Comparison of ENCODE assay signal across 1 cellular context in the genomic region with DNA sequence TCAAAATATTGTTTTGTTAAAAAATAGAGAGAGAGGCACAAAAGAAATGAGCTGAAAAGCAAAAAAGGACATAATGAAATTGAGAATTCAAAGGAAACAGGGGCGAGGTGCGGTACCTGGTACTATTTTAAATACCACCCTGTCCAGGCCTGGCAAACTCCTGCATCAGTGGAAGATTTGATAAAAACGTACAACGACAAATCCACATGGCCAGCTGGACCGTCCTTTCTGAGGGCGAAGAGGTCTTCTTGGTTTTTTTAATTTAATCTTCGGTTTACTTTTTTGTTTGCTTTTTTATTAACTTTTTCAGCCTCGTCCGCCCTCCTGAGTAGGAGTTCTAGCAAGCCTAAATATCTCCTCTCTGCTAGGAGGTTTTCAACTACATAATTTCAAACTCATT.
TF ChIP-seq lines count a peak whose summit lies in the region.

No MANE protein-coding gene starts in this region.

TF ChIP-seq in HepG2, 621 proteins besides CTCF, POLR2A, EP300 and RAD21:
- TF ChIP-seq, protein P1, sequence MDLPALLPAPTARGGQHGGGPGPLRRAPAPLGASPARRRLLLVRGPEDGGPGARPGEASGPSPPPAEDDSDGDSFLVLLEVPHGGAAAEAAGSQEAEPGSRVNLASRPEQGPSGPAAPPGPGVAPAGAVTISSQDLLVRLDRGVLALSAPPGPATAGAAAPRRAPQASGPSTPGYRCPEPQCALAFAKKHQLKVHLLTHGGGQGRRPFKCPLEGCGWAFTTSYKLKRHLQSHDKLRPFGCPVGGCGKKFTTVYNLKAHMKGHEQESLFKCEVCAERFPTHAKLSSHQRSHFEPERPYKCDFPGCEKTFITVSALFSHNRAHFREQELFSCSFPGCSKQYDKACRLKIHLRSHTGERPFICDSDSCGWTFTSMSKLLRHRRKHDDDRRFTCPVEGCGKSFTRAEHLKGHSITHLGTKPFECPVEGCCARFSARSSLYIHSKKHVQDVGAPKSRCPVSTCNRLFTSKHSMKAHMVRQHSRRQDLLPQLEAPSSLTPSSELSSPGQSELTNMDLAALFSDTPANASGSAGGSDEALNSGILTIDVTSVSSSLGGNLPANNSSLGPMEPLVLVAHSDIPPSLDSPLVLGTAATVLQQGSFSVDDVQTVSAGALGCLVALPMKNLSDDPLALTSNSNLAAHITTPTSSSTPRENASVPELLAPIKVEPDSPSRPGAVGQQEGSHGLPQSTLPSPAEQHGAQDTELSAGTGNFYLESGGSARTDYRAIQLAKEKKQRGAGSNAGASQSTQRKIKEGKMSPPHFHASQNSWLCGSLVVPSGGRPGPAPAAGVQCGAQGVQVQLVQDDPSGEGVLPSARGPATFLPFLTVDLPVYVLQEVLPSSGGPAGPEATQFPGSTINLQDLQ (CRISPR knock-in tag; IDR thresholded peaks at IDR 0.05), result no peak
- TF ChIP-seq NFRKB (IDR thresholded peaks at IDR 0.05), result no peak
- TF ChIP-seq, protein P2, sequence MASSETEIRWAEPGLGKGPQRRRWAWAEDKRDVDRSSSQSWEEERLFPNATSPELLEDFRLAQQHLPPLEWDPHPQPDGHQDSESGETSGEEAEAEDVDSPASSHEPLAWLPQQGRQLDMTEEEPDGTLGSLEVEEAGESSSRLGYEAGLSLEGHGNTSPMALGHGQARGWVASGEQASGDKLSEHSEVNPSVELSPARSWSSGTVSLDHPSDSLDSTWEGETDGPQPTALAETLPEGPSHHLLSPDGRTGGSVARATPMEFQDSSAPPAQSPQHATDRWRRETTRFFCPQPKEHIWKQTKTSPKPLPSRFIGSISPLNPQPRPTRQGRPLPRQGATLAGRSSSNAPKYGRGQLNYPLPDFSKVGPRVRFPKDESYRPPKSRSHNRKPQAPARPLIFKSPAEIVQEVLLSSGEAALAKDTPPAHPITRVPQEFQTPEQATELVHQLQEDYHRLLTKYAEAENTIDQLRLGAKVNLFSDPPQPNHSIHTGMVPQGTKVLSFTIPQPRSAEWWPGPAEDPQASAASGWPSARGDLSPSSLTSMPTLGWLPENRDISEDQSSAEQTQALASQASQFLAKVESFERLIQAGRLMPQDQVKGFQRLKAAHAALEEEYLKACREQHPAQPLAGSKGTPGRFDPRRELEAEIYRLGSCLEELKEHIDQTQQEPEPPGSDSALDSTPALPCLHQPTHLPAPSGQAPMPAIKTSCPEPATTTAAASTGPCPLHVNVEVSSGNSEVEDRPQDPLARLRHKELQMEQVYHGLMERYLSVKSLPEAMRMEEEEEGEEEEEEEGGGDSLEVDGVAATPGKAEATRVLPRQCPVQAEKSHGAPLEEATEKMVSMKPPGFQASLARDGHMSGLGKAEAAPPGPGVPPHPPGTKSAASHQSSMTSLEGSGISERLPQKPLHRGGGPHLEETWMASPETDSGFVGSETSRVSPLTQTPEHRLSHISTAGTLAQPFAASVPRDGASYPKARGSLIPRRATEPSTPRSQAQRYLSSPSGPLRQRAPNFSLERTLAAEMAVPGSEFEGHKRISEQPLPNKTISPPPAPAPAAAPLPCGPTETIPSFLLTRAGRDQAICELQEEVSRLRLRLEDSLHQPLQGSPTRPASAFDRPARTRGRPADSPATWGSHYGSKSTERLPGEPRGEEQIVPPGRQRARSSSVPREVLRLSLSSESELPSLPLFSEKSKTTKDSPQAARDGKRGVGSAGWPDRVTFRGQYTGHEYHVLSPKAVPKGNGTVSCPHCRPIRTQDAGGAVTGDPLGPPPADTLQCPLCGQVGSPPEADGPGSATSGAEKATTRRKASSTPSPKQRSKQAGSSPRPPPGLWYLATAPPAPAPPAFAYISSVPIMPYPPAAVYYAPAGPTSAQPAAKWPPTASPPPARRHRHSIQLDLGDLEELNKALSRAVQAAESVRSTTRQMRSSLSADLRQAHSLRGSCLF (CRISPR knock-in tag; IDR thresholded peaks at IDR 0.05; ENCODE audit: borderline replicate concordance), result no peak
- no peak for TF ChIP-seq CCAR2 (optimal IDR thresholded peaks at IDR 0.05; ENCODE audit: low read depth, low read length)
- TF ChIP-seq ZNF160 (CRISPR knock-in tag; IDR thresholded peaks at IDR 0.05), result no peak
- no peak for TF ChIP-seq ZNF580 (CRISPR knock-in tag; IDR thresholded peaks at IDR 0.05; ENCODE audit: borderline replicate concordance, low read depth)
- no peak for TF ChIP-seq MTERF4 (CRISPR knock-in tag; IDR thresholded peaks at IDR 0.05)
- no peak for TF ChIP-seq NFE2L1 (CRISPR knock-in tag; IDR thresholded peaks at IDR 0.05; ENCODE audit: borderline replicate concordance)
- TF ChIP-seq HCFC1 (IDR thresholded peaks at IDR 0.05; ENCODE audit: low read depth, low read length), result no peak
- TF ChIP-seq SATB2 (CRISPR knock-in tag; IDR thresholded peaks at IDR 0.05), result no peak
- TF ChIP-seq, protein P3, sequence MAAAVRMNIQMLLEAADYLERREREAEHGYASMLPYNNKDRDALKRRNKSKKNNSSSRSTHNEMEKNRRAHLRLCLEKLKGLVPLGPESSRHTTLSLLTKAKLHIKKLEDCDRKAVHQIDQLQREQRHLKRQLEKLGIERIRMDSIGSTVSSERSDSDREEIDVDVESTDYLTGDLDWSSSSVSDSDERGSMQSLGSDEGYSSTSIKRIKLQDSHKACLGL (CRISPR knock-in tag; IDR thresholded peaks at IDR 0.05), result no peak
